ENCODE assay signal across 21 cellular contexts in the genomic region with DNA sequence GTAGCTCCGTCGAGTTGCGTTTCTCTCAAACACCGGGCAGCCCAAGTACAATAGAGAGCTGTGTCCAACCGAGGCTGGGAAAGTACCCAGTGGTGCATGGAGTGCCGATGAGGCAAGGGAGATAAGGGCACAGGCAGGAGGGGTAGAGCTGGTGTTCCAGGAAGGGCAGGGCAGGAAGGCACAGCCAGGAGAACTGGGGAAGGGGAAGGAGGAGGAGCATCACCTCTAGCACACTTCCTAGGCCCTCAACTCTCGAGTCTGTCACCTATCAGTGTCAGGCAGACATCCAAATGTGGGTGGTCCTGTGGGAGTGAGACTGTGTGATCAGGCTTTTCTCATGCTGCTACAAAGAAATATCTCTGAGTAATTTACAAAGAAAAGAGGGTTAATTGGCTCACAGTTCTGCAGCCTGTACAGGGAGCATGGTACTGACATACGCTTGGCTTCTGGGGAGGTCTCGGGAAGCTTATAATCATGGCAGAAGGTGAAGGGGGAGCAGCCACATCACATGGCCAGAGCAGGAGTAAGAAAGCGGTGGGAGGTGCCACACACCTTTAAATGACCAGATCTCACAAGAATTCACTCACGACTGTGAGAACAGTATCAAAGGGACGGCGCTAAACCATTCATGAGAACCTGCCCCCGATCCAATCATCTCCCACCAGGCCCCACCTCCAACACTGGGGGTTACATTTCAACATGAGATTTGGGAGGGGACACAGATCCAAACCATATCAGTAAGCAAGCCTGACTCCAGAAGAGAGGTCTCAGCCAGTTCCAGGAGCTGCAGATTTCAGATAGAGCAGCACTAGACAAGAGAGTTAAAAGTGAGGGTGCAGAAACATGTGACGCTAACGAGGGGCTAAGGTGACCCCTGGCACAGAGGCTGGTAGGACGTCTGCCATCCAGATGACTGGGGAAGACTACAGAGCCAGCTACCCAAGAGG.
DNase-seq lines count a peak whose midpoint lies in the region; ATAC-seq and TF ChIP-seq lines count a peak whose summit lies in the region.
"Had no signal": no experiment of that assay in that cellular context is flagged by ENCODE, and none has a peak within 500 bp of the region (broad histone marks: within the 10 kb centered on the region; RNA-seq: fewer than 3 reads in every experiment).

No MANE protein-coding gene starts in this region.

- TF ChIP-seq POLR2A in IMR-90 (IDR thresholded peaks at IDR 0.05; ENCODE audit: low read depth, low read length) = no peak

- H3K14ac ChIP-seq in IMR-90 (replicated peaks; ENCODE audit: low read depth, low read length) = no peak overlapping the region

- no peak overlapping the region for H4K5ac ChIP-seq in IMR-90 (ENCODE audit: low read depth, low read length)

- H3K4me1 ChIP-seq in IMR-90 (ENCODE audit: control insufficient read depth, insufficient read depth, low read length) = peaks cover 6% of the 10 kb centered on the region
- no peaks in the 10 kb centered on the region for H3K4me1 ChIP-seq in lower lobe of right lung
- H3K4me1 ChIP-seq in GM23248 (ENCODE audit: insufficient read depth) = 0 out of 2 replicates have a peak, but pooled peaks cover 2% of the 10 kb centered on the region
- H3K4me1 ChIP-seq: gastrocnemius medialis, uterus had no signal

- H3K4me3 ChIP-seq in IMR-90 (ENCODE audit: insufficient read depth, low read depth, low read length) = no peak overlapping the region
- peak overlapping the region in 5 of 59 donors; percentile 1 to 37 (median 21) for H3K4me3 ChIP-seq in dorsolateral prefrontal cortex
- no peak overlapping the region for H3K4me3 ChIP-seq in lower lobe of right lung
- no peak overlapping the region for H3K4me3 ChIP-seq in GM23248
- H3K4me3 ChIP-seq: gastrocnemius medialis, uterus had no signal

- CTCF ChIA-PET in IMR-90 (lab: Yijun Ruan, JAX) = no interaction called here

- H3K36me3 ChIP-seq in IMR-90 (ENCODE audit: control insufficient read depth, insufficient read depth, low read length) = peaks cover 4% of the 10 kb centered on the region
- no peaks in the 10 kb centered on the region for H3K36me3 ChIP-seq in lower lobe of right lung
- peaks cover 7% of the 10 kb centered on the region; the same call in 1 of the 2 replicates for H3K36me3 ChIP-seq in GM23248 (ENCODE audit: low read depth)
- H3K36me3 ChIP-seq: gastrocnemius medialis, uterus had no signal

- TF ChIP-seq CTCF in IMR-90 (conservative IDR thresholded peaks at IDR 0.05; ENCODE audit: low read depth, low read length) (no peak), dorsolateral prefrontal cortex (IDR thresholded peaks at IDR 0.05 in 54 of 56, conservative IDR thresholded peaks at IDR 0.05 in 2 of 56; ENCODE audit: low read depth in 1 of 56, partially characterized antibody in 56 of 56) (no peak), lower lobe of right lung (IDR thresholded peaks at IDR 0.05) (no peak)

- no peak overlapping the region for H3K23ac ChIP-seq in IMR-90 (ENCODE audit: low read depth, low read length)

- in situ Hi-C loops in IMR-90 (cut with MboI; ENCODE audit: low sequenced_read_pairs) (no loop called here), GM23248 (cut with MboI) (no loop called here)

- WGBS in IMR-90 (ENCODE audit: extremely low coverage in 2 of 2, insufficient read length in 1 of 2), 2 experiments = no CpG with 5 or more reads among the region's 17 CpGs
- 87 to 89% methylated on average over 17 of the region's 17 CpGs for WGBS in GM23248 (ENCODE audit: low coverage in 1 of 2, low lambda C conversion rate in 2 of 2, missing lambda C conversion rate in 2 of 2), 2 experiments

- 0 out of 2 replicates have a peak overlapping the region, but pooled peaks have one; percentile 9 for H2AK5ac ChIP-seq in IMR-90 (ENCODE audit: low read depth, low read length)

- H3F3A ChIP-seq in GM23248 (ENCODE audit: insufficient read depth) = no peaks in the 10 kb centered on the region

- no peak overlapping the region for H4K91ac ChIP-seq in IMR-90 (ENCODE audit: insufficient read depth, low read depth, low read length)

- DNase-seq in IMR-90 (no peak), dorsolateral prefrontal cortex (peak in 9 of 10 donors; percentile 26 to 81 (median 65)), lower lobe of right lung (no peak), sciatic nerve (ENCODE audit: low spot score) (no peak), GM23248 (no peak), OCI-M2 (lab: John Stamatoyannopoulos, UW; ENCODE audit: unreplicated experiment) (no peak)
- DNase-seq in stimulated activated CD4-positive, alpha-beta T cell treated with anti-CD3 and anti-CD28 coated beads, Interleukin-2, amount 100 ng/mL, for 48 hours = no peak
- DNase-seq: activated B cell treated with CpG ODN at 0.5 μM for 24 hours; activated CD8-positive, alpha-beta T cell treated with anti-CD3 and anti-CD28 coated beads for 36 hours; activated T-cell treated with anti-CD3 and anti-CD28 coated beads, Interleukin-2, amount 50 U/mL, for 48 hours; gastrocnemius medialis; H7; mammary epithelial cell; natural killer cell; NCI-H2081; NCI-H510A treated with DMSO at 0.1 percent for 48 hours; SIG-M5; stimulated activated naive CD8-positive, alpha-beta T cell treated with anti-CD3 and anti-CD28 coated beads, Interleukin-15, Interleukin-2, amounts not matched to agents 100 U/mL and 50 U/mL, for 24 hours; uterus had no signal

- no peak overlapping the region for H2AFZ ChIP-seq in IMR-90 (replicated peaks; ENCODE audit: low read length, poor library complexity)
- no peak overlapping the region for H2AFZ ChIP-seq in GM23248

- no peak overlapping the region for H2BK20ac ChIP-seq in IMR-90 (ENCODE audit: low read depth, low read length)

- POLR2A ChIA-PET in IMR-90 (lab: Charles Lee; ENCODE audit: unreplicated experiment) = no interaction called here

- no peak overlapping the region for H2AK9ac ChIP-seq in IMR-90 (replicated peaks; ENCODE audit: low read depth, low read length, poor library complexity)

- no TSS peak for BruUV-seq in IMR-90 (replicated peaks; lab: Mats Ljungman, UMichigan)

- no peaks in the 10 kb centered on the region for H3K9me3 ChIP-seq in IMR-90 (ENCODE audit: control insufficient read depth, insufficient read depth, low read length)
- no peaks in the 10 kb centered on the region for H3K9me3 ChIP-seq in lower lobe of right lung
- H3K9me3 ChIP-seq in GM23248 (ENCODE audit: low read depth) = no peaks in the 10 kb centered on the region
- H3K9me3 ChIP-seq: gastrocnemius medialis, uterus had no signal

- H3K79me1 ChIP-seq in IMR-90 (ENCODE audit: low read depth in 1 of 2, low read length in 2 of 2) = peaks cover 19 to 29% of the 10 kb centered on the region in 2 experiments

- no peak overlapping the region for H3K56ac ChIP-seq in IMR-90 (ENCODE audit: extremely low read depth, insufficient read depth, low read length)

- H3K27me3 ChIP-seq in IMR-90 (ENCODE audit: control insufficient read depth, insufficient read depth, low read length) (no peaks in the 10 kb centered on the region), dorsolateral prefrontal cortex (no peaks in the 10 kb centered on the region), lower lobe of right lung (ENCODE audit: low read depth) (no peaks in the 10 kb centered on the region), GM23248 (replicated peaks; ENCODE audit: insufficient read depth) (no peaks in the 10 kb centered on the region)
- H3K27me3 ChIP-seq: gastrocnemius medialis, uterus had no signal

- no peak overlapping the region for H2BK15ac ChIP-seq in IMR-90 (ENCODE audit: low read depth, low read length)

- TF ChIP-seq RAD21 in IMR-90 (IDR thresholded peaks at IDR 0.05; ENCODE audit: low read length) = no peak

- dilution Hi-C loops in IMR-90 (cut with HindIII; ENCODE audit: low sequenced_read_pairs, unreplicated experiment) = no loop called here

- H3K9me1 ChIP-seq in IMR-90 (ENCODE audit: insufficient read depth, low read length) = peaks cover 5% of the 10 kb centered on the region

- no peak overlapping the region for H3K4me2 ChIP-seq in IMR-90 (ENCODE audit: low read depth, low read length)
- no peak overlapping the region for H3K4me2 ChIP-seq in GM23248 (ENCODE audit: unreplicated experiment)
- H3K4me2 ChIP-seq: KMS-11 had no signal

- no peak overlapping the region for H2BK120ac ChIP-seq in IMR-90 (ENCODE audit: low read depth, low read length)

- peaks cover 21% of the 10 kb centered on the region; the same call in 1 of the 2 replicates for H3K79me2 ChIP-seq in GM23248 (ENCODE audit: insufficient read depth)

- no peaks in the 10 kb centered on the region for H4K20me1 ChIP-seq in IMR-90 (ENCODE audit: insufficient read depth, low read length)
- no peaks in the 10 kb centered on the region for H4K20me1 ChIP-seq in GM23248 (ENCODE audit: insufficient read depth)

- H3K27ac ChIP-seq in IMR-90 (ENCODE audit: insufficient read depth, low read length) = no peak overlapping the region
- H3K27ac ChIP-seq in dorsolateral prefrontal cortex = peak overlapping the region in 56 of 59 donors; percentile 34 to 98 (median 86)
- H3K27ac ChIP-seq in lower lobe of right lung = no peak overlapping the region
- no peak overlapping the region for H3K27ac ChIP-seq in GM23248
- H3K27ac ChIP-seq: gastrocnemius medialis, KMS-11, uterus had no signal

- H3K18ac ChIP-seq in IMR-90 (ENCODE audit: low read depth, low read length) = no peak overlapping the region

- H3K4ac ChIP-seq in IMR-90 (ENCODE audit: low read depth, low read length) = no peak overlapping the region; the same call in 1 of the 2 replicates

- ATAC-seq in IMR-90 (ENCODE audit: low read depth) (no peak), lower lobe of right lung (peak; percentile 65 to 70), sciatic nerve (peak; percentile 50), HG03025 (IDR thresholded peaks at IDR 0.05; ENCODE audit: low FRiP score, unreplicated experiment) (no peak)
- ATAC-seq: activated CD8-positive, alpha-beta T cell treated with anti-CD3 and anti-CD28 coated beads for 36 hours; gastrocnemius medialis; natural killer cell; stimulated activated naive CD8-positive, alpha-beta T cell treated with anti-CD3 and anti-CD28 coated beads, Interleukin-15, Interleukin-2, amounts not matched to agents 100 U/mL and 50 U/mL, for 24 hours had no signal

- intact Hi-C loops in IMR-90 (cut with micrococcal nuclease) = no loop called here
- intact Hi-C loops in dorsolateral prefrontal cortex (cut with DNase I) = loop anchor here (2.0 to 5.0 kb wide), 3 partner anchors 55 to 75 kb away; a partner anchor contains a TSS
- intact Hi-C loops in lower lobe of right lung (cut with DNase I) = no loop called here
- intact Hi-C loops in sciatic nerve (cut with DNase I) = no loop called here

- H2BK5ac ChIP-seq in IMR-90 (ENCODE audit: low read depth, low read length, poor library complexity, severe bottlenecking) = no peak overlapping the region

- H3K9ac ChIP-seq in IMR-90 (ENCODE audit: low read depth, low read length) (no peak overlapping the region), GM23248 (no peak overlapping the region)
- H3K9ac ChIP-seq: KMS-11 had no signal

- H3K9me2 ChIP-seq in GM23248 (ENCODE audit: insufficient read depth) = no peaks in the 10 kb centered on the region

- H4K8ac ChIP-seq in IMR-90 (ENCODE audit: low read depth in 2 of 2, low read length in 2 of 2) = no peak overlapping the region

TF ChIP-seq in IMR-90, 13 proteins besides CTCF, POLR2A, EP300 and RAD21 (continues in another document):
- TF ChIP-seq MAFK (IDR thresholded peaks at IDR 0.05; ENCODE audit: low read depth, low read length) (no peak), FOS (IDR thresholded peaks at IDR 0.05; ENCODE audit: low read depth, low read length) (no peak), NFE2L2 (IDR thresholded peaks at IDR 0.05; ENCODE audit: low read depth, low read length) (no peak), MXI1 (IDR thresholded peaks at IDR 0.05; ENCODE audit: borderline replicate concordance, low read depth, low read length) (no peak)

Comparison
In these comparisons a context has a peak if more than half of its experiments do, and no peak if none do; other contexts are left out.
1. ATAC-seq: peak in lower lobe of right lung (2 of 2) and sciatic nerve (single experiment); none in IMR-90 (single experiment) and HG03025 (single experiment).
2. DNase-seq: peak in dorsolateral prefrontal cortex (9 of 10); none in IMR-90 (single experiment), lower lobe of right lung (single experiment), sciatic nerve (single experiment), stimulated activated CD4-positive, alpha-beta T cell treated with anti-CD3 and anti-CD28 coated beads, Interleukin-2, amount 100 ng/mL, for 48 hours (0 of 2), GM23248 (single experiment) and OCI-M2 (single experiment).
3. H3K27ac ChIP-seq: peak in dorsolateral prefrontal cortex (56 of 59); none in IMR-90 (single experiment), lower lobe of right lung (single experiment) and GM23248 (single experiment).
4. intact Hi-C loops: an anchor here in dorsolateral prefrontal cortex (2.0 to 5.0 kb wide); none called in IMR-90, lower lobe of right lung and sciatic nerve.